Comparison of ENCODE assay signal across 2 cellular contexts in the genomic region with DNA sequence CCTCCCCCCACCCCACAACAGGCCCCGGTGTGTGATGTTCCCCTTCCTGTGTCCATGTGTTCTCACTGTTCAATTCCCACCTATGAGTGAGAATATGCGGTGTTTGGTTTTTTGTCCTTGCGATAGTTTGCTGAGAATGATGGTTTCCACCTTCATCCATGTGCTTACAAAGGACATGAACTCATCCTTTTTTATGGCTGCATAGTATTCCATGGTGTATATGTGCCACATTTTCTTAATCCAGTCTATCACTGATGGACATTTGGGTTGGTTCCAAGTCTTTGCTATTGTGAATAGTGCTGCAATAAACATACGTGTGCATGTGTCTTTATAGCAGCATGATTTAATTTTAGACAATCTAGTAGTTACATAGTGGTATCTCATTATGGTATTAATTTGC.
A peak's percentile ranks its signal among the peaks of the same experiment; 100 is the strongest.
DNase-seq lines count a peak whose midpoint lies in the region; ATAC-seq, FAIRE-seq and TF ChIP-seq lines count a peak whose summit lies in the region.
"Not testable (repeated sequence)": the region's sequence is repeated elsewhere in the genome, so short reads cannot be mapped to it uniquely, and the experiment has no call there.

No MANE protein-coding gene starts in this region.

- H3K4me1 ChIP-seq in HEK293 (ENCODE audit: control insufficient read depth, insufficient read depth, low read length); K562 (replicated peaks in 1 of 2; ENCODE audit: control insufficient read depth in 2 of 2, insufficient read depth in 2 of 2, low read length in 2 of 2): not testable (repeated sequence)

- not testable (repeated sequence) for H3K4me3 ChIP-seq in HEK293 (ENCODE audit: low read depth, low read length); K562

- BruUV-seq in K562 (replicated peaks; lab: Mats Ljungman, UMichigan), result not testable (repeated sequence)

- CTCF ChIA-PET in HEK293 (lab: Yijun Ruan, JAX); K562 (lab: Yijun Ruan, JAX; ENCODE audit: low intra/inter-chr PET ratio): not testable (repeated sequence)

- H3K36me3 ChIP-seq in HEK293 (ENCODE audit: control insufficient read depth in 2 of 2, insufficient read depth in 1 of 2, low read length in 2 of 2); K562 (ENCODE audit: control insufficient read depth, insufficient read depth, low read length): not testable (repeated sequence)

- H3K9me1 ChIP-seq in K562 (ENCODE audit: control insufficient read depth, insufficient read depth, low read length), result not testable (repeated sequence)

- in situ Hi-C loops in K562 (cut with MboI), result not testable (repeated sequence)

- TF ChIP-seq RAD21 in K562 (CRISPR knock-in tag; conservative IDR thresholded peaks at IDR 0.05 in 1 of 2, IDR thresholded peaks at IDR 0.05 in 1 of 2), result not testable (repeated sequence)

- not testable (repeated sequence) for TF ChIP-seq EP300 in K562 (IDR thresholded peaks at IDR 0.05; ENCODE audit: low read length)

- POLR2A ChIA-PET in HEK293 (lab: Yijun Ruan, JAX); K562 (lab: Yijun Ruan, JAX): not testable (repeated sequence)

- not testable (repeated sequence) for H3K4me2 ChIP-seq in K562 (ENCODE audit: insufficient read depth, low read length)

- FAIRE-seq in K562 (lab: Jason Lieb, UNC), result not testable (repeated sequence)

- not testable (repeated sequence) for TF ChIP-seq CTCF in HEK293 (tag by site-specific recombination; IDR thresholded peaks at IDR 0.05); K562 (IDR thresholded peaks at IDR 0.05 in 2 of 3, conservative IDR thresholded peaks at IDR 0.05 in 1 of 3; ENCODE audit: insufficient read depth in 2 of 3, low read depth in 1 of 3, low read length in 3 of 3)

- not testable (repeated sequence) for H2AFZ ChIP-seq in K562 (ENCODE audit: low read depth, low read length)

- H3K27ac ChIP-seq in HEK293 (ENCODE audit: extremely low read depth, low read depth, low read length); K562 (ENCODE audit: extremely low read depth, low read depth, low read length): not testable (repeated sequence)

- H4K20me1 ChIP-seq in K562 (replicated peaks; ENCODE audit: control insufficient read depth, insufficient read depth, low read length), result not testable (repeated sequence)

- ATAC-seq in K562, result not testable (repeated sequence)

- not testable (repeated sequence) for H3K9ac ChIP-seq in K562 (ENCODE audit: insufficient read depth in 1 of 2, low read depth in 2 of 2, low read length in 2 of 2)

- not testable (repeated sequence) for H3K79me2 ChIP-seq in K562 (ENCODE audit: control insufficient read depth, insufficient read depth, low read length)

- not testable (repeated sequence) for H3K27me3 ChIP-seq in K562 (ENCODE audit: control insufficient read depth in 2 of 2, insufficient read depth in 2 of 2, low read length in 2 of 2)

- not testable (repeated sequence) for TF ChIP-seq POLR2A in K562 (conservative IDR thresholded peaks at IDR 0.05)

- H3K9me3 ChIP-seq in HEK293 (ENCODE audit: control insufficient read depth, insufficient read depth, low read depth, low read length); K562 (replicated peaks; ENCODE audit: control insufficient read depth, insufficient read depth, low read depth, low read length): not testable (repeated sequence)

- WGBS in K562 (ENCODE audit: insufficient coverage, low coverage, missing lambda C conversion rate), result 29% methylated on average over 4 of the region's 4 CpGs

- intact Hi-C loops in K562 (cut with micrococcal nuclease), result not testable (repeated sequence)

- DNase-seq in K562 (ENCODE audit: extremely low read depth in 1 of 4, low spot score in 3 of 4), result not testable (repeated sequence)

TF ChIP-seq in HEK293, 187 proteins besides CTCF, POLR2A, EP300 and RAD21:
- TF ChIP-seq ZNF146 (tag by site-specific recombination; IDR thresholded peaks at IDR 0.05), result peak; percentile 92

TF ChIP-seq in K562, 482 proteins besides CTCF, POLR2A, EP300 and RAD21:
- TF ChIP-seq ZNF146 (CRISPR knock-in tag; IDR thresholded peaks at IDR 0.05; ENCODE audit: unreplicated experiment) (peak; percentile 43), BCOR (IDR thresholded peaks at IDR 0.05) (peak; percentile 32; the same call in 1 of the 2 replicates)
